22 cellular contexts compared by ENCODE assay signal in the genomic region with DNA sequence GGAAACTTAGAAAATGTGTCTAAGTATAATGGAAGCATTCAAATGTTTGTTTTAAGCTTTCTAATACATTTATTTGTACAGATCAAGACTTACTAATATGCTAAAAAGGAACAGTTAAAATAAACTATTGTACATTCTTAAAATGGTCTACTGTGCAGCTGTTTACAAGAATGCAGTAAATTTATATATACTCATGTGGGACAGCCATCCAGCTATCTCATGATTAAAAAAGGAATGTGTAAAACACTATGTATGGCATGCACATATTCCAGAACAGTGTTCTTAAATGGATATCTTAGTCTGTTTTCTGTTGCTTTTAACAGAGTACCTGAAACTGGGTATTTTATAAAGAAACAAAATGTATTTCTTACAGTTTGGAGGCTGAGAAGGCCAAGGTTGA. TPM values are rescaled to one million over a fixed set of nuclear protein-coding genes. Genes with fewer than 3 reads are reported as not detected.
DNase-seq lines count a peak whose midpoint lies in the region; ATAC-seq, FAIRE-seq and TF ChIP-seq lines count a peak whose summit lies in the region.
"Had no signal": no experiment of that assay in that cellular context is flagged by ENCODE, and none has a peak within 500 bp of the region (broad histone marks: within the 10 kb centered on the region; RNA-seq: fewer than 3 reads in every experiment).

No MANE protein-coding gene starts in this region.

- peak overlapping the region; percentile 100 for H2BK120ac ChIP-seq in IMR-90 (ENCODE audit: low read depth, low read length)

- peak; percentile 93 for ATAC-seq in IMR-90 (ENCODE audit: low read depth)
- ATAC-seq: HCT116 had no signal

- TF ChIP-seq RAD21 in IMR-90 (IDR thresholded peaks at IDR 0.05; ENCODE audit: low read length), result no peak

- H3K14ac ChIP-seq in IMR-90 (replicated peaks; ENCODE audit: low read depth, low read length), result peak overlapping the region; percentile 97

- H2AFZ ChIP-seq in IMR-90 (replicated peaks; ENCODE audit: low read length, poor library complexity) (peak overlapping the region; percentile 65), endothelial cell of umbilical vein (ENCODE audit: low read depth, low read length) (no peak overlapping the region), smooth muscle cell (ENCODE audit: low read depth) (no peak overlapping the region)

- H3K27me3 ChIP-seq in IMR-90 (ENCODE audit: control insufficient read depth, insufficient read depth, low read length), result no peaks in the 10 kb centered on the region
- no peaks in the 10 kb centered on the region for H3K27me3 ChIP-seq in endothelial cell of umbilical vein (ENCODE audit: control insufficient read depth in 2 of 2, insufficient read depth in 2 of 2, low read length in 2 of 2)
- no peaks in the 10 kb centered on the region for H3K27me3 ChIP-seq in smooth muscle cell (ENCODE audit: low read depth)
- H3K27me3 ChIP-seq in transverse colon, result no peaks in the 10 kb centered on the region
- H3K27me3 ChIP-seq: BLaER1 had no signal

- TF ChIP-seq CTCF in IMR-90 (conservative IDR thresholded peaks at IDR 0.05; ENCODE audit: low read depth, low read length) (no peak), endothelial cell of umbilical vein (IDR thresholded peaks at IDR 0.05; ENCODE audit: extremely low read depth in 1 of 2, insufficient read depth in 1 of 2, low read depth in 1 of 2, low read length in 2 of 2) (no peak), mesothelial cell of epicardium (IDR thresholded peaks at IDR 0.05; ENCODE audit: unreplicated experiment) (no peak), smooth muscle cell (IDR thresholded peaks at IDR 0.05; ENCODE audit: borderline replicate concordance, insufficient read depth, poor library complexity, severe bottlenecking) (no peak), MCF 10A (IDR thresholded peaks at IDR 0.05; ENCODE audit: unreplicated experiment) (no peak), transverse colon (IDR thresholded peaks at IDR 0.05) (no peak)

- H3K9ac ChIP-seq in IMR-90 (ENCODE audit: low read depth, low read length) (peak overlapping the region; percentile 58), endothelial cell of umbilical vein (replicated peaks; ENCODE audit: extremely low read depth, insufficient read depth, low read length) (no peak overlapping the region), smooth muscle cell (ENCODE audit: low read depth) (no peak overlapping the region)
- H3K9ac ChIP-seq: BLaER1 had no signal

- H3K23ac ChIP-seq in IMR-90 (ENCODE audit: low read depth, low read length), result peak overlapping the region; percentile 99

- no peak overlapping the region for H3K4me3 ChIP-seq in IMR-90 (ENCODE audit: insufficient read depth, low read depth, low read length)
- H3K4me3 ChIP-seq in endothelial cell of umbilical vein (replicated peaks in 1 of 3; ENCODE audit: insufficient read depth in 1 of 3, low read depth in 1 of 3, low read length in 3 of 3), result no peak overlapping the region
- H3K4me3 ChIP-seq in smooth muscle cell, result no peak overlapping the region
- H3K4me3 ChIP-seq in transverse colon, result no peak overlapping the region
- H3K4me3 ChIP-seq: BLaER1 had no signal

- peak overlapping the region; percentile 95 for H4K5ac ChIP-seq in IMR-90 (ENCODE audit: low read depth, low read length)

- no peak for TF ChIP-seq EP300 in transverse colon (IDR thresholded peaks at IDR 0.05; ENCODE audit: low read depth)

- TF ChIP-seq POLR2A in IMR-90 (IDR thresholded peaks at IDR 0.05; ENCODE audit: low read depth, low read length) (no peak), endothelial cell of umbilical vein (IDR thresholded peaks at IDR 0.05; ENCODE audit: low read depth, low read length) (no peak), transverse colon (IDR thresholded peaks at IDR 0.05) (no peak)

- peak overlapping the region; percentile 76 for H2AK9ac ChIP-seq in IMR-90 (replicated peaks; ENCODE audit: low read depth, low read length, poor library complexity)

- peaks cover 0 to 12% of the 10 kb centered on the region in 2 experiments; a peak in 1 of 4 replicates for H3K79me1 ChIP-seq in IMR-90 (ENCODE audit: low read depth in 1 of 2, low read length in 2 of 2)

- H4K91ac ChIP-seq in IMR-90 (ENCODE audit: insufficient read depth, low read depth, low read length), result peak overlapping the region; percentile 100

- peak overlapping the region; percentile 94 for H2BK5ac ChIP-seq in IMR-90 (ENCODE audit: low read depth, low read length, poor library complexity, severe bottlenecking)

- H3K9me1 ChIP-seq in IMR-90 (ENCODE audit: insufficient read depth, low read length), result peaks cover 5% of the 10 kb centered on the region
- no peaks in the 10 kb centered on the region for H3K9me1 ChIP-seq in endothelial cell of umbilical vein (replicated peaks; ENCODE audit: control insufficient read depth, extremely low read depth, insufficient read depth, low read length)

- H3K9me3 ChIP-seq in IMR-90 (ENCODE audit: control insufficient read depth, insufficient read depth, low read length) (no peaks in the 10 kb centered on the region), endothelial cell of umbilical vein (replicated peaks; ENCODE audit: control insufficient read depth, insufficient read depth, low read length) (no peaks in the 10 kb centered on the region), smooth muscle cell (replicated peaks; ENCODE audit: low read depth) (no peaks in the 10 kb centered on the region), transverse colon (no peaks in the 10 kb centered on the region)
- H3K9me3 ChIP-seq: BLaER1 had no signal

- peak overlapping the region; percentile 100 for H2BK20ac ChIP-seq in IMR-90 (ENCODE audit: low read depth, low read length)

- peak; percentile 12 for FAIRE-seq in endothelial cell of umbilical vein (lab: Jason Lieb, UNC)
- FAIRE-seq: A204.1 had no signal

- H2BK15ac ChIP-seq in IMR-90 (ENCODE audit: low read depth, low read length), result peak overlapping the region; percentile 100

- H3K4me3 Mint-ChIP-seq in mesothelial cell of epicardium, result no peak overlapping the region
- H3K4me3 Mint-ChIP-seq in MCF 10A (ENCODE audit: unreplicated experiment), result no peak overlapping the region
- H3K4me3 Mint-ChIP-seq: CD14-positive monocyte; CD4-positive, alpha-beta memory T cell; HFFc6; IgD-negative memory B cell had no signal

- H2AK5ac ChIP-seq in IMR-90 (ENCODE audit: low read depth, low read length), result peak overlapping the region; percentile 99

- peak; percentile 82 for DNase-seq in IMR-90
- no peak for DNase-seq in endothelial cell of umbilical vein (ENCODE audit: low read depth, low spot score)
- no peak for DNase-seq in mesothelial cell of epicardium (ENCODE audit: low spot score in 2 of 2, unreplicated experiment in 2 of 2)
- no peak for DNase-seq in smooth muscle cell (lab: John Stamatoyannopoulos, UW; ENCODE audit: unreplicated experiment)
- DNase-seq in MCF 10A (ENCODE audit: unreplicated experiment), result no peak
- no peak for DNase-seq in transverse colon
- no peak for DNase-seq in SIG-M5 treated with dmso at 0.1 percent for 504 hours (lab: John Stamatoyannopoulos, UW; ENCODE audit: unreplicated experiment)
- no peak for DNase-seq in NCI-H446 treated with DMSO at 0.1 percent for 48 hours (lab: John Stamatoyannopoulos, UW)
- DNase-seq: ACHN; CD4-positive, alpha-beta memory T cell; DMS153; DMS79; GF-D8; GOT3; H7; HFFc6 had no signal

- no peaks in the 10 kb centered on the region for H3F3A ChIP-seq in smooth muscle cell (ENCODE audit: low read depth)

- dilution Hi-C loops in IMR-90 (cut with HindIII; ENCODE audit: low sequenced_read_pairs, unreplicated experiment) (no loop called here), endothelial cell of umbilical vein (cut with MboI; ENCODE audit: extremely low pct_ligation_motif_present, low sequenced_read_pairs) (no loop called here)

- peak overlapping the region; percentile 89 to 100 for H4K8ac ChIP-seq in IMR-90 (ENCODE audit: low read depth in 2 of 2, low read length in 2 of 2)

- H3K18ac ChIP-seq in IMR-90 (ENCODE audit: low read depth, low read length), result peak overlapping the region; percentile 97

- H3K4me1 ChIP-seq in IMR-90 (ENCODE audit: control insufficient read depth, insufficient read depth, low read length) (peaks cover 24% of the 10 kb centered on the region), endothelial cell of umbilical vein (ENCODE audit: control insufficient read depth, extremely low read depth, insufficient read depth, low read length) (no peaks in the 10 kb centered on the region), smooth muscle cell (ENCODE audit: low read depth) (peaks cover 26% of the 10 kb centered on the region), transverse colon (peaks cover 0 to 29% (median 11%) of the 10 kb centered on the region in 4 donors)

- BruUV-seq in IMR-90 (replicated peaks; lab: Mats Ljungman, UMichigan) (no TSS peak), endothelial cell of umbilical vein (replicated peaks; lab: Mats Ljungman, UMichigan) (no TSS peak), MCF 10A (replicated peaks; lab: Mats Ljungman, UMichigan) (no TSS peak)

- no peaks in the 10 kb centered on the region for H3K36me3 ChIP-seq in IMR-90 (ENCODE audit: control insufficient read depth, insufficient read depth, low read length)
- no peaks in the 10 kb centered on the region for H3K36me3 ChIP-seq in endothelial cell of umbilical vein (ENCODE audit: control insufficient read depth in 2 of 2, extremely low read depth in 1 of 2, insufficient read depth in 2 of 2, low read length in 2 of 2)
- no peaks in the 10 kb centered on the region for H3K36me3 ChIP-seq in smooth muscle cell (ENCODE audit: low read depth)
- no peaks in the 10 kb centered on the region for H3K36me3 ChIP-seq in transverse colon

- H3K4me2 ChIP-seq in IMR-90 (ENCODE audit: low read depth, low read length), result peak overlapping the region; percentile 70
- no peak overlapping the region for H3K4me2 ChIP-seq in endothelial cell of umbilical vein (ENCODE audit: insufficient read depth, low read length)
- peak overlapping the region; percentile 26 for H3K4me2 ChIP-seq in smooth muscle cell
- H3K4me2 ChIP-seq: BLaER1 had no signal

- peak overlapping the region; percentile 99 for H3K27ac ChIP-seq in IMR-90 (ENCODE audit: insufficient read depth, low read length)
- no peak overlapping the region for H3K27ac ChIP-seq in endothelial cell of umbilical vein (ENCODE audit: insufficient read depth, low read depth, low read length)
- H3K27ac ChIP-seq in smooth muscle cell (ENCODE audit: low read depth), result peak overlapping the region; percentile 20
- H3K27ac ChIP-seq in transverse colon, result no peak overlapping the region
- H3K27ac ChIP-seq: BLaER1, HL-60 had no signal

- H3K27me3 Mint-ChIP-seq in mesothelial cell of epicardium (ENCODE audit: low read depth) (no peaks in the 10 kb centered on the region), MCF 10A (ENCODE audit: insufficient read depth, unreplicated experiment) (no peaks in the 10 kb centered on the region)
- H3K27me3 Mint-ChIP-seq: CD4-positive, alpha-beta memory T cell; IgD-negative memory B cell had no signal

- in situ Hi-C loops in IMR-90 (cut with MboI; ENCODE audit: low sequenced_read_pairs) (no loop called here), transverse colon (cut with MboI; ENCODE audit: low pct_ligation_motif_present in 1 of 4, low pct_unique_long_range_greater_than_20kb in 1 of 4, low sequenced_read_pairs in 3 of 4) (no loop called here)

- H3K4me1 Mint-ChIP-seq in mesothelial cell of epicardium (peaks cover 17% of the 10 kb centered on the region), MCF 10A (ENCODE audit: insufficient read depth, unreplicated experiment) (no peaks in the 10 kb centered on the region)
- H3K4me1 Mint-ChIP-seq: CD4-positive, alpha-beta memory T cell had no signal

- H3K36me3 Mint-ChIP-seq in mesothelial cell of epicardium (no peaks in the 10 kb centered on the region), MCF 10A (ENCODE audit: insufficient read depth, unreplicated experiment) (no peaks in the 10 kb centered on the region)
- H3K36me3 Mint-ChIP-seq: CD4-positive, alpha-beta memory T cell; IgD-negative memory B cell had no signal

- peak overlapping the region; percentile 100 for H3K4ac ChIP-seq in IMR-90 (ENCODE audit: low read depth, low read length)

- H3K9me3 Mint-ChIP-seq in mesothelial cell of epicardium, result no peaks in the 10 kb centered on the region
- H3K9me3 Mint-ChIP-seq in MCF 10A (ENCODE audit: unreplicated experiment), result no peaks in the 10 kb centered on the region
- H3K9me3 Mint-ChIP-seq: HFFc6, IgD-negative memory B cell had no signal

- intact Hi-C loops in IMR-90 (cut with micrococcal nuclease) (no loop called here), endothelial cell of umbilical vein (cut with micrococcal nuclease) (no loop called here), MCF 10A (cut with micrococcal nuclease) (no loop called here), transverse colon (cut with DNase I; ENCODE audit: low total_unique reads) (no loop called here)

- POLR2A ChIA-PET in IMR-90 (lab: Charles Lee; ENCODE audit: unreplicated experiment) (no interaction called here), endothelial cell of umbilical vein (lab: Charles Lee) (no interaction called here), MCF 10A (lab: Yijun Ruan, JAX) (no interaction called here)

- peak overlapping the region; percentile 97 for H3K56ac ChIP-seq in IMR-90 (ENCODE audit: extremely low read depth, insufficient read depth, low read length)

- H3K27ac Mint-ChIP-seq in mesothelial cell of epicardium (peak overlapping the region; percentile 8), MCF 10A (ENCODE audit: low read depth, unreplicated experiment) (no peak overlapping the region)
- H3K27ac Mint-ChIP-seq: CD4-positive, alpha-beta memory T cell; HFFc6; IgD-negative memory B cell had no signal

- H4K20me1 ChIP-seq in IMR-90 (ENCODE audit: insufficient read depth, low read length) (no peaks in the 10 kb centered on the region; the same call in 1 of the 2 replicates), endothelial cell of umbilical vein (replicated peaks; ENCODE audit: control insufficient read depth, extremely low read depth, insufficient read depth, low read length) (no peaks in the 10 kb centered on the region), smooth muscle cell (ENCODE audit: low read depth) (no peaks in the 10 kb centered on the region)
- H4K20me1 ChIP-seq: BLaER1 had no signal

- no peaks in the 10 kb centered on the region for H3K79me2 ChIP-seq in endothelial cell of umbilical vein (ENCODE audit: control insufficient read depth, insufficient read depth, low read length)
- no peaks in the 10 kb centered on the region for H3K79me2 ChIP-seq in smooth muscle cell (ENCODE audit: low read depth)

- CTCF ChIA-PET in IMR-90 (lab: Yijun Ruan, JAX), result interaction anchor here (0.8 kb wide), 1 partner anchor 10 kb away, joined by 3 read pairs; no protein-coding TSS in a partner anchor
- CTCF ChIA-PET in endothelial cell of umbilical vein (lab: Charles Lee), result interaction anchor here (1.0 to 1.5 kb wide), 2 partner anchors 10 to 26 kb away, joined by 3 to 4 read pairs; no protein-coding TSS in a partner anchor
- CTCF ChIA-PET in MCF 10A (lab: Yijun Ruan, JAX), result interaction anchor here (1.2 kb wide), 1 partner anchor 138 kb away, joined by 3 read pairs; no protein-coding TSS in a partner anchor

RNA-seq across cellular contexts. Expression of a gene that starts 30.2 kb away (rescaled TPM):
- total RNA-seq in IMR-90 (2012; rRNA removed) (14.5 and 31.4 TPM in 2 replicates), endothelial cell of umbilical vein (46.6 and 52.3 TPM in 2 replicates), mesothelial cell of epicardium (48.7 to 52.1 TPM (median 50.3 TPM) in 3 replicates), smooth muscle cell (25.9 and 36.8 TPM in 2 replicates), MCF 10A (2022) (37.5 and 48.4 TPM in 2 replicates), transverse colon (100 to 1,000 TPM in 1 of 4 donors, 10 to 100 TPM in 2, 1 to 10 TPM in 1; 2.2 to 167 (median 14.2) TPM)
- polyA plus RNA-seq in IMR-90 (2012; rRNA removed) (18.0 and 23.4 TPM in 2 replicates), endothelial cell of umbilical vein (11.8 and 18.3 TPM in 2 replicates), smooth muscle cell (30.4 and 31.0 TPM in 2 replicates)
- 3.8 and 8.9 TPM in 2 replicates for polyA plus RNA-seq in IMR-90 (2012; cell fraction: cytosol; rRNA removed)
- 5.1 and 40.1 TPM in 2 replicates for polyA plus RNA-seq in IMR-90 (2012; cell fraction: nucleus; rRNA removed; ENCODE audit: low replicate concordance)
- 20.0 and 23.1 TPM in 2 replicates for polyA plus RNA-seq in endothelial cell of umbilical vein (2011; cell fraction: cytosol; rRNA removed)
- polyA plus RNA-seq in endothelial cell of umbilical vein (2011; cell fraction: nucleus; rRNA removed), result 45.7 and 71.1 TPM in 2 replicates
- polyA plus RNA-seq in endothelial cell of umbilical vein (2012), result 44.1 and 67.2 TPM in 2 replicates
- polyA minus RNA-seq in endothelial cell of umbilical vein, result 28.4 and 40.6 TPM in 2 replicates
- polyA minus RNA-seq in endothelial cell of umbilical vein (2011; cell fraction: cytosol; rRNA and poly(A)+ RNA removed), result 9.6 TPM
- polyA minus RNA-seq in endothelial cell of umbilical vein (2011; cell fraction: nucleus; rRNA and poly(A)+ RNA removed), result 80.1 and 81.5 TPM in 2 replicates

Comparison
In these comparisons a context has a peak if more than half of its experiments do, and no peak if none do; other contexts are left out.
1. H3K27ac ChIP-seq: peak in IMR-90 (single experiment) and smooth muscle cell (single experiment); none in endothelial cell of umbilical vein (single experiment) and transverse colon (0 of 4).